In genomic region chr3:113560265-113560664, GRCh38 we compare ENCODE assay signal across 19 cellular contexts. TPM values are rescaled to one million over a fixed set of nuclear protein-coding genes. Genes with fewer than 3 reads are reported as not detected.
"Had no signal": no experiment of that assay in that cellular context is flagged by ENCODE, and none has a peak within 500 bp of the region (broad histone marks: within the 10 kb centered on the region; RNA-seq: fewer than 3 reads in every experiment).

No MANE protein-coding gene starts in this region.

- H3K27me3 ChIP-seq: breast epithelium, dorsolateral prefrontal cortex, heart left ventricle, upper lobe of left lung had no signal

- H3K4me3 ChIP-seq: breast epithelium, dorsolateral prefrontal cortex, heart left ventricle, left ventricle myocardium inferior, upper lobe of left lung had no signal

- DNase-seq: activated CD4-positive, alpha-beta T cell treated with anti-CD3 and anti-CD28 coated beads, Interleukin-2, amount 50 U/mL, for 48 hours; activated CD8-positive, alpha-beta memory T cell treated with anti-CD3 and anti-CD28 coated beads, Interleukin-2, amount 10 ng/mL, durations not matched to agents 7 days and 5 days; activated gamma-delta T cell treated with Interleukin-2 at 50 U/mL for 16 hours; activated naive CD8-positive, alpha-beta T cell treated with anti-CD3 and anti-CD28 coated beads, Interleukin-2, amount 10 ng/mL, durations not matched to agents 7 days and 5 days; activated T-cell treated with anti-CD3 and anti-CD28 coated beads, Interleukin-2, amount 50 U/mL, for 4 hours; aorta; dorsolateral prefrontal cortex; heart left ventricle; islet precursor cell; left ventricle myocardium inferior; nucleus accumbens; stimulated activated CD4-positive, alpha-beta T cell treated with anti-CD3 and anti-CD28 coated beads, Interleukin-2, amount 100 ng/mL, for 24 hours; stimulated activated naive CD8-positive, alpha-beta T cell treated with anti-CD3 and anti-CD28 coated beads, Interleukin-15, Interleukin-2, amounts not matched to agents 100 U/mL and 50 U/mL, for 24 hours; upper lobe of left lung had no signal

- H3K9me3 Mint-ChIP-seq: activated naive CD8-positive, alpha-beta T cell treated with anti-CD3 and anti-CD28 coated beads, Interleukin-2, amount 10 ng/mL, durations not matched to agents 7 days and 5 days; activated T-cell treated with anti-CD3 and anti-CD28 coated beads, Interleukin-2, amount 50 U/mL, for 4 hours had no signal

- H3K9me3 ChIP-seq: breast epithelium, heart left ventricle, left ventricle myocardium inferior, upper lobe of left lung had no signal

- H3K4me1 ChIP-seq: breast epithelium, left ventricle myocardium inferior had no signal

- ATAC-seq: activated CD4-positive, CD25-positive, alpha-beta regulatory T cell treated with anti-CD3 and anti-CD28 coated beads, Interleukin-2, amount 50 U/mL, for 24 hours; activated CD8-positive, alpha-beta memory T cell treated with anti-CD3 and anti-CD28 coated beads, Interleukin-2, amount 10 ng/mL, durations not matched to agents 7 days and 5 days; activated T-cell treated with anti-CD3 and anti-CD28 coated beads, Interleukin-2, amount 50 U/mL, for 4 hours; heart left ventricle; sciatic nerve; stimulated activated naive CD8-positive, alpha-beta T cell treated with anti-CD3 and anti-CD28 coated beads, Interleukin-15, Interleukin-2, amounts not matched to agents 100 U/mL and 50 U/mL, for 24 hours had no signal

- H3K4me3 Mint-ChIP-seq: activated CD8-positive, alpha-beta memory T cell treated with anti-CD3 and anti-CD28 coated beads, Interleukin-2, amount 10 ng/mL, durations not matched to agents 7 days and 5 days; activated naive CD8-positive, alpha-beta T cell treated with anti-CD3 and anti-CD28 coated beads, Interleukin-2, amount 10 ng/mL, durations not matched to agents 7 days and 5 days; activated T-cell treated with anti-CD3 and anti-CD28 coated beads, Interleukin-2, amount 50 U/mL, for 4 hours had no signal

- H3K36me3 ChIP-seq: breast epithelium, heart left ventricle, left ventricle myocardium inferior, upper lobe of left lung had no signal

- H3K27me3 Mint-ChIP-seq: activated CD8-positive, alpha-beta memory T cell treated with anti-CD3 and anti-CD28 coated beads, Interleukin-2, amount 10 ng/mL, durations not matched to agents 7 days and 5 days; activated naive CD8-positive, alpha-beta T cell treated with anti-CD3 and anti-CD28 coated beads, Interleukin-2, amount 10 ng/mL, durations not matched to agents 7 days and 5 days had no signal

- H3K27ac ChIP-seq: breast epithelium, dorsolateral prefrontal cortex, heart left ventricle, left ventricle myocardium inferior, upper lobe of left lung had no signal

- H3K27ac Mint-ChIP-seq: activated CD8-positive, alpha-beta memory T cell treated with anti-CD3 and anti-CD28 coated beads, Interleukin-2, amount 10 ng/mL, durations not matched to agents 7 days and 5 days; activated naive CD8-positive, alpha-beta T cell treated with anti-CD3 and anti-CD28 coated beads, Interleukin-2, amount 10 ng/mL, durations not matched to agents 7 days and 5 days; progenitor cell of endocrine pancreas had no signal

RNA-seq across cellular contexts. Expression of gene SIDT1, which starts 27.9 kb away (rescaled TPM):
- total RNA-seq: endothelial cell of umbilical vein, progenitor cell of endocrine pancreas had no signal
